8 cellular contexts compared by ENCODE assay signal in the genomic region with DNA sequence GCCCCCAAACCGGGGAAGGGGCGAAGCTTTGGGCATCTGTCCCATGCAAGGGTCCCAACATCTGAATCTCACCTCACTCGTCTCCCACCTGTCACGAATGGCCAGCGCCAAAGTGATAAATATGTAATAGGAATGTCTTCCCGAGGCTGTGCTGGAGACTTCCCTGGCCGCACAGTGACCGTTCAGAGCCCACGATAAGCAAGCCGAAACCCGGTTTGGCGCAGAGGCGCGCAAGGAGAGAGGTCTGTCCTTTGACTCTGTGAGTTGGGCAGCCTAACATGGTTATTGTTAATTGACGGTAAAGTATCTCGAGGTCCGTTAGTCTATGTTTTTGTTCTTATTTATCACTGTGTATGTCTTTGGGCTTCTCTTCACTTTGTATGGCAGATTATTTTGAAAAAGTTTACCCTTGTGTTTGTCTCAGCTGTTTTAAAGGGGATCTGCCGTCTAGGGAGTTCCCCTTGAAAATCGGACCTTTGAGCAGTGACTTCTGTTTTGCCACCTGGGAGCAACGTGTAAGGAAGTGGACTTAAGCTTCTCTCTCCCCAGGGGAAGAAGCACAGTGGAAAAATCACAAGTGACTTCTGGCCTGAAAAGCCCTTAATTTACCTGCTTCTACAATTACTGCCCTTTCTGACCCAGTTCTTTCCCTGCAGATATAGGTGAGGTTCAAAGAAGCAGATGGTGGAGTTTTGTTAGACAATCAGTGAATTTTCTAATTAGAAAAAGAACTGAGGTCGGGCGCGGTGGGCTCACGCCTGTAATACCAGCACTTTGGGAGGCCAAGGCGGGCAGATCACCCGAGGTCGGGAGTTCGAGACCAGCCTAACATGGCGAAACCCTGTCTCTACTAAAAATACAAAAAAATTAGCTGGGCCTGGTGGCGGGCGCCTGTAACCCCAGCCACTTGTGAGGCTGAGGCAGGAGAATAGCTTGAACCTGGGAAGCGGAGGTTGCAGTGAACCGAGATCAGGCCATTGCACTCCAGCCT. TPM values are rescaled to one million over a fixed set of nuclear protein-coding genes. Genes with fewer than 3 reads are reported as not detected.
DNase-seq lines count a peak whose midpoint lies in the region; ATAC-seq and TF ChIP-seq lines count a peak whose summit lies in the region.

No MANE protein-coding gene starts in this region.

- H3K9me3 ChIP-seq in body of pancreas = no peaks in the 10 kb centered on the region

- TF ChIP-seq POLR2A in body of pancreas (IDR thresholded peaks at IDR 0.05) = no peak

- peaks cover 56% of the 10 kb centered on the region for H3K4me1 ChIP-seq in body of pancreas

- TF ChIP-seq CTCF in LNCaP clone FGC (IDR thresholded peaks at IDR 0.05; ENCODE audit: control insufficient read depth, extremely low read depth, insufficient read depth) = no peak
- TF ChIP-seq CTCF in body of pancreas (IDR thresholded peaks at IDR 0.05) = no peak

- DNase-seq in GF-D8 (lab: John Stamatoyannopoulos, UW) (peak; percentile 61), LNCaP clone FGC (ENCODE audit: low read depth) (no peak), body of pancreas (peak in 1 of 4 donors; percentile 33), kidney glomerular epithelial cell (lab: John Stamatoyannopoulos, UW) (peak; percentile 57)

- H3K27me3 ChIP-seq in body of pancreas = no peaks in the 10 kb centered on the region

- intact Hi-C loops in body of pancreas (cut with DNase I) = no loop called here

- H3K36me3 ChIP-seq in body of pancreas (replicated peaks in 1 of 2; ENCODE audit: insufficient read depth in 1 of 2, low read depth in 2 of 2) = peaks cover 0 to 7% of the 10 kb centered on the region in 2 donors

- H3K27ac ChIP-seq in body of pancreas = peak overlapping the region; percentile 92 to 98 (median 96)
- peak overlapping the region; percentile 97 for H3K27ac ChIP-seq in temporal lobe (ENCODE audit: low read depth, low read length)

- WGBS in body of pancreas, 2 donors = 12 to 24% methylated on average over 28 to 33 of the region's 33 CpGs

- H3K4me3 ChIP-seq in LNCaP clone FGC (ENCODE audit: low read depth, low read length) (peak overlapping the region; percentile 90), body of pancreas (peak overlapping the region; percentile 78 to 87)

- ATAC-seq in GM21515 (IDR thresholded peaks at IDR 0.05; ENCODE audit: unreplicated experiment) = peak; percentile 21
- peak; percentile 30 for ATAC-seq in body of pancreas
- ATAC-seq in HG03460 (IDR thresholded peaks at IDR 0.05; ENCODE audit: unreplicated experiment) = no peak
- ATAC-seq in activated CD4-positive, CD25-positive, alpha-beta regulatory T cell treated with anti-CD3 and anti-CD28 coated beads, Interleukin-2, amount 50 U/mL, for 24 hours = no peak

RNA-seq across cellular contexts. Expression of a gene that starts 1.1 kb away (rescaled TPM):
- total RNA-seq in body of pancreas = 10 to 100 TPM; 57.9 to 59.7 TPM
- total RNA-seq in temporal lobe = 10.8 TPM

RNA-seq across cellular contexts. Expression of a gene that starts 7.8 kb away (rescaled TPM):
- total RNA-seq in body of pancreas = 10 to 100 TPM; 30.4 to 73.5 TPM
- total RNA-seq in temporal lobe = 11.3 TPM

RNA-seq across cellular contexts. Expression of a gene that starts 9.1 kb away (rescaled TPM):
- under 1 TPM in 1 of 2 donors, not detected in 1; 0.26 TPM for total RNA-seq in body of pancreas
- not detected for total RNA-seq in temporal lobe

RNA-seq across cellular contexts. Expression of a gene that starts 16.9 kb away (rescaled TPM):
- total RNA-seq in body of pancreas (10 to 100 TPM; 28.5 to 32.0 TPM), temporal lobe (35.4 TPM)

RNA-seq across cellular contexts. Expression of a gene that starts 19.5 kb away (rescaled TPM):
- total RNA-seq in body of pancreas (10 to 100 TPM in 1 of 2 donors, 1 to 10 TPM in 1; 2.0 to 18.9 TPM), temporal lobe (11.6 TPM)

Comparison
In these comparisons a context has a peak if more than half of its experiments do, and no peak if none do; other contexts are left out.
1. ATAC-seq: peak in GM21515 (single experiment) and body of pancreas (single experiment); none in HG03460 (single experiment) and activated CD4-positive, CD25-positive, alpha-beta regulatory T cell treated with anti-CD3 and anti-CD28 coated beads, Interleukin-2, amount 50 U/mL, for 24 hours (0 of 2).